In the genomic region with DNA sequence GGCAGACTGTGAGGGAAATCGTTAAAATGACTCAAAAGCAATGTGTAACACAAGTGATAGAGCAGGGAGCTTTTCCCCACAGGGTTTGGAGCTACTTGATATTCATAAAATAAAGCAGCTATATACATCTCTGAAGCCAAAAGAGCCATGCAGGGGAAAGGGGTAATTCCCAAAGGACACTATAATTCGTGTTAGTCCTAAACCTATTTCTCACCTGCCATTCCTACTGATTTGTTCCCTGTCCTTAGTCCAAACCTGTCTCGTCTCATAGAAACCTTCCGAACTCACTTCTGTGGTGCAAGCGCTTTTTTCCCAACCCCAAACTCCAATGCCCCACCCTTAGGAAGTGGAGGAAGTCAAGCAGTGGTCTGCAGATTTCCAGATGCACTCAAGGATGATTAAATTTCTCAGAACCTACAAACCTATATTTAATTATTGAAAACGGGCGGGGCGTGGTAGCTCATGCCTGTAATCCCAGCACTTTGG, we compare ENCODE assay signal across 8 cellular contexts. TPM values are rescaled to one million over a fixed set of nuclear protein-coding genes. Genes with fewer than 3 reads are reported as not detected.
DNase-seq lines count a peak whose midpoint lies in the region; ATAC-seq and TF ChIP-seq lines count a peak whose summit lies in the region.

No MANE protein-coding gene starts in this region.

- peaks cover 28% of the 10 kb centered on the region for H3K36me3 ChIP-seq in RWPE2 (ENCODE audit: low read depth)
- H3K36me3 ChIP-seq in ovary = no peaks in the 10 kb centered on the region

- H3K4me1 ChIP-seq in RWPE2 (ENCODE audit: insufficient read depth, poor library complexity, severe bottlenecking) = peaks cover 16% of the 10 kb centered on the region
- H3K4me1 ChIP-seq in ovary (ENCODE audit: insufficient read depth) = no peaks in the 10 kb centered on the region

- TF ChIP-seq CTCF in RWPE2 (IDR thresholded peaks at IDR 0.05; ENCODE audit: poor library complexity, severe bottlenecking) = no peak
- TF ChIP-seq CTCF in epithelial cell of proximal tubule (conservative IDR thresholded peaks at IDR 0.05; ENCODE audit: low read depth, low read length) = no peak
- no peak for TF ChIP-seq CTCF in ovary (IDR thresholded peaks at IDR 0.05)

- no peak for TF ChIP-seq POLR2A in ovary (IDR thresholded peaks at IDR 0.05)

- peak overlapping the region; percentile 90 for H3K4me3 Mint-ChIP-seq in activated CD4-positive, alpha-beta T cell treated with anti-CD3 and anti-CD28 coated beads, Interleukin-2, amount 10 ng/mL, durations not matched to agents 24 days and 14 days

- peak overlapping the region; percentile 95 for H3K27ac ChIP-seq in RWPE2 (ENCODE audit: poor library complexity, severe bottlenecking)
- peak overlapping the region; percentile 82 to 98 for H3K27ac ChIP-seq in ovary

- peak overlapping the region; percentile 99 for H3K27ac Mint-ChIP-seq in activated CD4-positive, alpha-beta T cell treated with anti-CD3 and anti-CD28 coated beads, Interleukin-2, amount 10 ng/mL, durations not matched to agents 24 days and 14 days

- peaks cover 16% of the 10 kb centered on the region for H3K36me3 Mint-ChIP-seq in activated CD4-positive, alpha-beta T cell treated with anti-CD3 and anti-CD28 coated beads, Interleukin-2, amount 10 ng/mL, durations not matched to agents 24 days and 14 days (ENCODE audit: low read depth)

- H3K4me3 ChIP-seq in RWPE2 (ENCODE audit: severe bottlenecking) (peak overlapping the region; percentile 79), epithelial cell of proximal tubule (ENCODE audit: low read depth, low read length) (peak overlapping the region; percentile 78), ovary (peak overlapping the region; percentile 80)

- H3K27me3 Mint-ChIP-seq in activated CD4-positive, alpha-beta T cell treated with anti-CD3 and anti-CD28 coated beads, Interleukin-2, amount 10 ng/mL, durations not matched to agents 24 days and 14 days = no peaks in the 10 kb centered on the region

- H3K4me1 Mint-ChIP-seq in activated CD4-positive, alpha-beta T cell treated with anti-CD3 and anti-CD28 coated beads, Interleukin-2, amount 10 ng/mL, durations not matched to agents 24 days and 14 days = peaks cover 29% of the 10 kb centered on the region

- DNase-seq in activated CD4-positive, alpha-beta T cell treated with anti-CD3 and anti-CD28 coated beads, Interleukin-2, amount 10 ng/mL, durations not matched to agents 24 days and 14 days = no peak
- DNase-seq in activated CD4-positive, alpha-beta T cell treated with anti-CD3 and anti-CD28 coated beads, Interleukin-2, amount 50 U/mL, for 1 hour = no peak
- no peak for DNase-seq in RWPE2 (ENCODE audit: low spot score)
- peak; percentile 15 for DNase-seq in epithelial cell of proximal tubule (ENCODE audit: low read depth)
- no peak for DNase-seq in ovary
- DNase-seq in posterior cingulate gyrus = no peak
- no peak for DNase-seq in activated CD4-positive, alpha-beta T cell treated with anti-CD3 and anti-CD28 coated beads, Interleukin-2, amount 50 U/mL, for 48 hours
- DNase-seq in NCI-H1048 (lab: John Stamatoyannopoulos, UW) = no peak

- H3K9me3 ChIP-seq in RWPE2 (ENCODE audit: severe bottlenecking) (no peaks in the 10 kb centered on the region), ovary (no peaks in the 10 kb centered on the region)

- no peak for ATAC-seq in RWPE2 (ENCODE audit: low read depth)

- TF ChIP-seq EP300 in ovary (IDR thresholded peaks at IDR 0.05) = no peak

- WGBS in ovary, 3 donors = 19 to 25% (median 22%) methylated on average over 8 of the region's 8 CpGs

- intact Hi-C loops in activated CD4-positive, alpha-beta T cell treated with anti-CD3 and anti-CD28 coated beads, Interleukin-2, amount 10 ng/mL, durations not matched to agents 24 days and 14 days (cut with micrococcal nuclease) = loop anchor here (1.0 to 10.0 kb wide), 5 partner anchors 13 to 610 kb away; a partner anchor contains a TSS
- intact Hi-C loops in ovary (cut with DNase I) (loop anchor here in 2 of 4 donors (10.0 kb wide), 3 partner anchors 60 to 1390 kb away; a partner anchor contains a TSS), posterior cingulate gyrus (cut with DNase I) (loop anchor here (1.0 to 10.0 kb wide), 4 partner anchors 24 to 190 kb away; a partner anchor contains a TSS)

- H3K9me3 Mint-ChIP-seq in activated CD4-positive, alpha-beta T cell treated with anti-CD3 and anti-CD28 coated beads, Interleukin-2, amount 10 ng/mL, durations not matched to agents 24 days and 14 days = no peaks in the 10 kb centered on the region

- no peaks in the 10 kb centered on the region for H3K27me3 ChIP-seq in RWPE2 (ENCODE audit: insufficient read depth, poor library complexity, severe bottlenecking)
- no peaks in the 10 kb centered on the region for H3K27me3 ChIP-seq in ovary

RNA-seq across cellular contexts. Expression of a gene that starts 0.9 kb away (rescaled TPM):
- 229 and 235 TPM in 2 replicates for total RNA-seq in activated CD4-positive, alpha-beta T cell treated with anti-CD3 and anti-CD28 coated beads, Interleukin-2, amount 10 ng/mL, durations not matched to agents 24 days and 14 days
- total RNA-seq in epithelial cell of proximal tubule = 87.7 and 135 TPM in 2 replicates
- total RNA-seq in ovary = 100 to 1,000 TPM in 5 of 7 donors, 10 to 100 TPM in 2; 55.9 to 173 (median 153) TPM
- polyA plus RNA-seq in ovary = 100 to 1,000 TPM in 1 of 2 donors, 10 to 100 TPM in 1; 70.6 to 107 TPM

RNA-seq across cellular contexts. Expression of a gene that starts 24.6 kb away (rescaled TPM):
- total RNA-seq in activated CD4-positive, alpha-beta T cell treated with anti-CD3 and anti-CD28 coated beads, Interleukin-2, amount 10 ng/mL, durations not matched to agents 24 days and 14 days = 5.2 TPM in 2 replicates
- total RNA-seq in epithelial cell of proximal tubule = 6.7 and 8.0 TPM in 2 replicates
- 10 to 100 TPM; 16.5 to 42.6 (median 23.5) TPM for total RNA-seq in ovary
- 10 to 100 TPM; 17.2 to 43.1 TPM for polyA plus RNA-seq in ovary
